1 cellular context compared by ENCODE assay signal in the genomic region with DNA sequence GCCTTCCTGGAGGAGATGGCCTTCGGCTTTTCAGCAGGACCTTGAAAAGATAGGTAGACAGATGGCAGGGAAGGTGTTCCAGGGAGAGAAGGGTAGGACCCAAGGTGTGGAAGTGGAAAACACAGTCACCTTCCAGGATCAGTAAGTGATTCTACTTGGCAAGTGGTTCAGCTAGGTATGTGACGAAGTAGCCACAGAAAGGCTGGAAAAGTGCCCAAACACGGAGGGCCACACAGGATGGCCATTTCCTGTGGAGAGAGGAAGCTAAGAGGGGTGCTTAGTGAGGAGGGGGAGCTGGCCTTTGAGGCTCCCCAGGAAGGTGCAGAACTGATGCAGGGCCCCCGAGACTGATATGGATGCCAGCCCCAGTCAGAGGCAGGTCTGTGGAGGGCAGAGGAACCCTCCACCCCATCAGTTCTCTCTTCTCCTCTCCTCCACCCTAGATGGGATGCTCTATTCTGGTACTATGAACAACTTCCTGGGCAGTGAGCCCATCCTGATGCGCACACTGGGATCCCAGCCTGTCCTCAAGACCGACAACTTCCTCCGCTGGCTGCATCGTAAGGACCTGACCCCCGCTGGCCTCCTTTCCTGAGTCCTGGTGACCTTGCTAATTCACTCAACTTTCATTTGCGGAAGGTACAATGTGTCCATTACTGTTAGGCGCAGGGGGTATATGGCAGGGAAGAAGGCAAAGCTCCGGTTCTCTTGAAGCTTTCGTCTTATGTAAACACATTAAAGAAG.
TF ChIP-seq lines count a peak whose summit lies in the region.

No MANE protein-coding gene starts in this region.

TF ChIP-seq in GM23338, 12 proteins besides CTCF, POLR2A, EP300 and RAD21 (continued from another document):
- TF ChIP-seq, protein P1, sequence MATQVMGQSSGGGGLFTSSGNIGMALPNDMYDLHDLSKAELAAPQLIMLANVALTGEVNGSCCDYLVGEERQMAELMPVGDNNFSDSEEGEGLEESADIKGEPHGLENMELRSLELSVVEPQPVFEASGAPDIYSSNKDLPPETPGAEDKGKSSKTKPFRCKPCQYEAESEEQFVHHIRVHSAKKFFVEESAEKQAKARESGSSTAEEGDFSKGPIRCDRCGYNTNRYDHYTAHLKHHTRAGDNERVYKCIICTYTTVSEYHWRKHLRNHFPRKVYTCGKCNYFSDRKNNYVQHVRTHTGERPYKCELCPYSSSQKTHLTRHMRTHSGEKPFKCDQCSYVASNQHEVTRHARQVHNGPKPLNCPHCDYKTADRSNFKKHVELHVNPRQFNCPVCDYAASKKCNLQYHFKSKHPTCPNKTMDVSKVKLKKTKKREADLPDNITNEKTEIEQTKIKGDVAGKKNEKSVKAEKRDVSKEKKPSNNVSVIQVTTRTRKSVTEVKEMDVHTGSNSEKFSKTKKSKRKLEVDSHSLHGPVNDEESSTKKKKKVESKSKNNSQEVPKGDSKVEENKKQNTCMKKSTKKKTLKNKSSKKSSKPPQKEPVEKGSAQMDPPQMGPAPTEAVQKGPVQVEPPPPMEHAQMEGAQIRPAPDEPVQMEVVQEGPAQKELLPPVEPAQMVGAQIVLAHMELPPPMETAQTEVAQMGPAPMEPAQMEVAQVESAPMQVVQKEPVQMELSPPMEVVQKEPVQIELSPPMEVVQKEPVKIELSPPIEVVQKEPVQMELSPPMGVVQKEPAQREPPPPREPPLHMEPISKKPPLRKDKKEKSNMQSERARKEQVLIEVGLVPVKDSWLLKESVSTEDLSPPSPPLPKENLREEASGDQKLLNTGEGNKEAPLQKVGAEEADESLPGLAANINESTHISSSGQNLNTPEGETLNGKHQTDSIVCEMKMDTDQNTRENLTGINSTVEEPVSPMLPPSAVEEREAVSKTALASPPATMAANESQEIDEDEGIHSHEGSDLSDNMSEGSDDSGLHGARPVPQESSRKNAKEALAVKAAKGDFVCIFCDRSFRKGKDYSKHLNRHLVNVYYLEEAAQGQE (IDR thresholded peaks at IDR 0.05; ENCODE audit: unreplicated experiment) = no peak
- no peak for TF ChIP-seq STAT1 (IDR thresholded peaks at IDR 0.05; ENCODE audit: unreplicated experiment)
- TF ChIP-seq ZNF114 (CRISPR knock-in tag; IDR thresholded peaks at IDR 0.05) = no peak
- TF ChIP-seq, protein P2, sequence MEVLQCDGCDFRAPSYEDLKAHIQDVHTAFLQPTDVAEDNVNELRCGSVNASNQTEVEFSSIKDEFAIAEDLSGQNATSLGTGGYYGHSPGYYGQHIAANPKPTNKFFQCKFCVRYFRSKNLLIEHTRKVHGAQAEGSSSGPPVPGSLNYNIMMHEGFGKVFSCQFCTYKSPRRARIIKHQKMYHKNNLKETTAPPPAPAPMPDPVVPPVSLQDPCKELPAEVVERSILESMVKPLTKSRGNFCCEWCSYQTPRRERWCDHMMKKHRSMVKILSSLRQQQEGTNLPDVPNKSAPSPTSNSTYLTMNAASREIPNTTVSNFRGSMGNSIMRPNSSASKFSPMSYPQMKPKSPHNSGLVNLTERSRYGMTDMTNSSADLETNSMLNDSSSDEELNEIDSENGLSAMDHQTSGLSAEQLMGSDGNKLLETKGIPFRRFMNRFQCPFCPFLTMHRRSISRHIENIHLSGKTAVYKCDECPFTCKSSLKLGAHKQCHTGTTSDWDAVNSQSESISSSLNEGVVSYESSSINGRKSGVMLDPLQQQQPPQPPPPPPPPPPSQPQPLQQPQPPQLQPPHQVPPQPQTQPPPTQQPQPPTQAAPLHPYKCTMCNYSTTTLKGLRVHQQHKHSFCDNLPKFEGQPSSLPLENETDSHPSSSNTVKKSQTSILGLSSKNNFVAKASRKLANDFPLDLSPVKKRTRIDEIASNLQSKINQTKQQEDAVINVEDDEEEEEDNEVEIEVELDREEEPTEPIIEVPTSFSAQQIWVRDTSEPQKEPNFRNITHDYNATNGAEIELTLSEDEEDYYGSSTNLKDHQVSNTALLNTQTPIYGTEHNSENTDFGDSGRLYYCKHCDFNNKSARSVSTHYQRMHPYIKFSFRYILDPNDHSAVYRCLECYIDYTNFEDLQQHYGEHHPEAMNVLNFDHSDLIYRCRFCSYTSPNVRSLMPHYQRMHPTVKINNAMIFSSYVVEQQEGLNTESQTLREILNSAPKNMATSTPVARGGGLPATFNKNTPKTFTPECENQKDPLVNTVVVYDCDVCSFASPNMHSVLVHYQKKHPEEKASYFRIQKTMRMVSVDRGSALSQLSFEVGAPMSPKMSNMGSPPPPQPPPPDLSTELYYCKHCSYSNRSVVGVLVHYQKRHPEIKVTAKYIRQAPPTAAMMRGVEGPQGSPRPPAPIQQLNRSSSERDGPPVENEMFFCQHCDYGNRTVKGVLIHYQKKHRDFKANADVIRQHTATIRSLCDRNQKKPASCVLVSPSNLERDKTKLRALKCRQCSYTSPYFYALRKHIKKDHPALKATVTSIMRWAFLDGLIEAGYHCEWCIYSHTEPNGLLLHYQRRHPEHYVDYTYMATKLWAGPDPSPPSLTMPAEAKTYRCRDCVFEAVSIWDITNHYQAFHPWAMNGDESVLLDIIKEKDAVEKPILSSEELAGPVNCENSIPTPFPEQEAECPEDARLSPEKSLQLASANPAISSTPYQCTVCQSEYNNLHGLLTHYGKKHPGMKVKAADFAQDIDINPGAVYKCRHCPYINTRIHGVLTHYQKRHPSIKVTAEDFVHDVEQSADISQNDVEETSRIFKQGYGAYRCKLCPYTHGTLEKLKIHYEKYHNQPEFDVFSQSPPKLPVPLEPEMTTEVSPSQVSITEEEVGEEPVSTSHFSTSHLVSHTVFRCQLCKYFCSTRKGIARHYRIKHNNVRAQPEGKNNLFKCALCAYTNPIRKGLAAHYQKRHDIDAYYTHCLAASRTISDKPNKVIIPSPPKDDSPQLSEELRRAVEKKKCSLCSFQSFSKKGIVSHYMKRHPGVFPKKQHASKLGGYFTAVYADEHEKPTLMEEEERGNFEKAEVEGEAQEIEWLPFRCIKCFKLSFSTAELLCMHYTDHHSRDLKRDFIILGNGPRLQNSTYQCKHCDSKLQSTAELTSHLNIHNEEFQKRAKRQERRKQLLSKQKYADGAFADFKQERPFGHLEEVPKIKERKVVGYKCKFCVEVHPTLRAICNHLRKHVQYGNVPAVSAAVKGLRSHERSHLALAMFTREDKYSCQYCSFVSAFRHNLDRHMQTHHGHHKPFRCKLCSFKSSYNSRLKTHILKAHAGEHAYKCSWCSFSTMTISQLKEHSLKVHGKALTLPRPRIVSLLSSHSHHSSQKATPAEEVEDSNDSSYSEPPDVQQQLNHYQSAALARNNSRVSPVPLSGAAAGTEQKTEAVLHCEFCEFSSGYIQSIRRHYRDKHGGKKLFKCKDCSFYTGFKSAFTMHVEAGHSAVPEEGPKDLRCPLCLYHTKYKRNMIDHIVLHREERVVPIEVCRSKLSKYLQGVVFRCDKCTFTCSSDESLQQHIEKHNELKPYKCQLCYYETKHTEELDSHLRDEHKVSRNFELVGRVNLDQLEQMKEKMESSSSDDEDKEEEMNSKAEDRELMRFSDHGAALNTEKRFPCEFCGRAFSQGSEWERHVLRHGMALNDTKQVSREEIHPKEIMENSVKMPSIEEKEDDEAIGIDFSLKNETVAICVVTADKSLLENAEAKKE (CRISPR knock-in tag; IDR thresholded peaks at IDR 0.05) = no peak
- TF ChIP-seq EZH2phosphoT487 (IDR thresholded peaks at IDR 0.05; ENCODE audit: unreplicated experiment) = no peak
